Comparison of ENCODE assay signal across 8 cellular contexts in the genomic region with DNA sequence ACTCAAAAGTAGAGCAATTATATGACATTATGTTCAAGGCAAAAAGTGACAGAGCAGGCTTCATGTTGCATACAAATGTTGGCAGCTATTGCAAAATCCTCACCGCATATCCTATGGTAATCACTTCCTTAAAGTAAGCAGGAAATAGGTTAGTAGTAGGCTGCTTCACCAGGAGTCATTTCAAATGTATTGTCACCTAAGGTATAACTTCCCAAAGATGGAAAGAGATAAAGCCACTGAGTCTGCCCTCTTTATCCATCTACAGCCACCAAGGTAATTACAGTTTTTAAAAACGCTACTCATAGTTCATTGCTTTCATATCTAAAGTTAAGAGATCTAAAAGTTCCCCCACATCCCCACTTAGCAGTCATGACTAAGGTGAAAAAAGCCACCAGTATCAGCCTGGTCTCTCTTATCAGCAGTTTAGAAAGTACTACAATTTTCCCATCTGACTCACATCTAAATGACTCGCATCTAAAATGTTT. TPM values are rescaled to one million over a fixed set of nuclear protein-coding genes. Genes with fewer than 3 reads are reported as not detected.
DNase-seq lines count a peak whose midpoint lies in the region; ATAC-seq and TF ChIP-seq lines count a peak whose summit lies in the region.

No MANE protein-coding gene starts in this region.

- peak overlapping the region in 1 of 4 donors; percentile 4 for H3K27ac ChIP-seq in sigmoid colon

- H3K27ac Mint-ChIP-seq in memory B cell (peak overlapping the region; percentile 49), osteocyte (ENCODE audit: unreplicated experiment) (no peak overlapping the region)

- H3K4me1 ChIP-seq in sigmoid colon = peaks cover 0 to 21% (median 15%) of the 10 kb centered on the region in 4 donors

- H3K27me3 Mint-ChIP-seq in memory B cell = peaks cover 6% of the 10 kb centered on the region
- H3K27me3 Mint-ChIP-seq in osteocyte (ENCODE audit: unreplicated experiment) = no peaks in the 10 kb centered on the region

- WGBS in sigmoid colon, 2 donors = 5 to 25% methylated on average over 3 of the region's 3 CpGs

- H3K4me3 Mint-ChIP-seq in memory B cell = no peak overlapping the region
- no peak overlapping the region for H3K4me3 Mint-ChIP-seq in osteocyte (ENCODE audit: unreplicated experiment)

- peak; percentile 24 for DNase-seq in ACHN
- DNase-seq in GM19238 (ENCODE audit: insufficient read length, low spot score) = peak; percentile 5
- DNase-seq in SIG-M5 (lab: John Stamatoyannopoulos, UW) = peak; percentile 11
- no peak for DNase-seq in memory B cell (ENCODE audit: low spot score in 2 of 2)
- no peak for DNase-seq in osteocyte (ENCODE audit: extremely low spot score, unreplicated experiment)
- no peak for DNase-seq in sigmoid colon
- no peak for DNase-seq in pons (ENCODE audit: low spot score)

- TF ChIP-seq POLR2A in sigmoid colon (IDR thresholded peaks at IDR 0.05) = no peak

- H3K9me3 Mint-ChIP-seq in memory B cell = peaks cover 1% of the 10 kb centered on the region
- peaks cover 7% of the 10 kb centered on the region for H3K9me3 Mint-ChIP-seq in osteocyte (ENCODE audit: unreplicated experiment)

- peak; percentile 68 for ATAC-seq in HG03280 (IDR thresholded peaks at IDR 0.05; ENCODE audit: unreplicated experiment)
- ATAC-seq in memory B cell (ENCODE audit: low read depth) = no peak

- no peaks in the 10 kb centered on the region for H3K27me3 ChIP-seq in sigmoid colon

- H3K9me3 ChIP-seq in sigmoid colon = no peaks in the 10 kb centered on the region

- H3K36me3 ChIP-seq in sigmoid colon = peaks cover 0 to 6% (median 0%) of the 10 kb centered on the region in 4 donors

- in situ Hi-C loops in ACHN (cut with HindIII; ENCODE audit: low pct_ligation_motif_present, low pct_unique_long_range_greater_than_20kb, low sequenced_read_pairs) = no loop called here

- no peak for TF ChIP-seq CTCF in osteocyte (IDR thresholded peaks at IDR 0.05)
- TF ChIP-seq CTCF in sigmoid colon (IDR thresholded peaks at IDR 0.05) = no peak

- no peak overlapping the region for H3K4me3 ChIP-seq in sigmoid colon

- H3K36me3 Mint-ChIP-seq in memory B cell (no peaks in the 10 kb centered on the region), osteocyte (ENCODE audit: unreplicated experiment) (peaks cover 34% of the 10 kb centered on the region)

- TF ChIP-seq EP300 in sigmoid colon (IDR thresholded peaks at IDR 0.05) = no peak

- intact Hi-C loops in sigmoid colon (cut with DNase I) = no loop called here

- H3K4me1 Mint-ChIP-seq in memory B cell = peaks cover 2% of the 10 kb centered on the region
- H3K4me1 Mint-ChIP-seq in osteocyte (ENCODE audit: unreplicated experiment) = peaks cover 28% of the 10 kb centered on the region

RNA-seq across cellular contexts. Expression of a gene that starts 31.6 kb away (rescaled TPM):
- total RNA-seq in osteocyte (not detected in 2 replicates), sigmoid colon (not detected)
- polyA plus RNA-seq in sigmoid colon = not detected

Comparison
In these comparisons a context has a peak if more than half of its experiments do, and no peak if none do; other contexts are left out.
1. DNase-seq: peak in ACHN (single experiment), GM19238 (single experiment) and SIG-M5 (single experiment); none in memory B cell (0 of 2), osteocyte (single experiment), sigmoid colon (single experiment) and pons (single experiment).